Comparison of ENCODE assay signal across 8 cellular contexts in genomic region chr11:63945482-63946163, GRCh38. TPM values are rescaled to one million over a fixed set of nuclear protein-coding genes. Genes with fewer than 3 reads are reported as not detected.
DNase-seq lines count a peak whose midpoint lies in the region; ATAC-seq, FAIRE-seq and TF ChIP-seq lines count a peak whose summit lies in the region.

No MANE protein-coding gene starts in this region.

- DNase-seq in DMS114 treated with DMSO at 0.1 percent for 48 hours (lab: John Stamatoyannopoulos, UW; ENCODE audit: unreplicated experiment) (peak; percentile 74), RCC 7860 (ENCODE audit: low spot score) (peak; percentile 31), foreskin melanocyte (peak; percentile 32), ureter (ENCODE audit: low spot score) (peak; percentile 82)
- peak in 3 of 4 experiments; percentile 8 to 12 (median 9) for DNase-seq in activated naive CD4-positive, alpha-beta T cell (lab: John Stamatoyannopoulos, UW)

- TF ChIP-seq EP300 in Ishikawa (IDR thresholded peaks at IDR 0.05; ENCODE audit: borderline replicate concordance) = no peak

- no peaks in the 10 kb centered on the region for H3K36me3 ChIP-seq in neutrophil

- no peak overlapping the region for H3K27ac ChIP-seq in neutrophil

- H3K9me3 ChIP-seq in neutrophil = no peaks in the 10 kb centered on the region

- H3K27me3 ChIP-seq in neutrophil = no peaks in the 10 kb centered on the region

- peak; percentile 76 for TF ChIP-seq RAD21 in Ishikawa (IDR thresholded peaks at IDR 0.05; ENCODE audit: low read depth)

- H3K4me3 ChIP-seq in neutrophil (ENCODE audit: low read depth in 1 of 2, low read length in 1 of 2) = no peak overlapping the region

- FAIRE-seq in RCC 7860 (lab: Jason Lieb, UNC) = no peak

- peak; percentile 28 for TF ChIP-seq CTCF in neutrophil (IDR thresholded peaks at IDR 0.05)

- ATAC-seq in GM19452 (IDR thresholded peaks at IDR 0.05; ENCODE audit: unreplicated experiment) = no peak

- H3K4me1 ChIP-seq in neutrophil (ENCODE audit: control insufficient read depth in 1 of 2, insufficient read depth in 1 of 2, low read depth in 1 of 2, low read length in 1 of 2) = peaks cover 5 to 6% of the 10 kb centered on the region in 2 experiments

TF ChIP-seq in Ishikawa, 13 proteins besides CTCF, POLR2A, EP300 and RAD21:
- TF ChIP-seq CREB1 (IDR thresholded peaks at IDR 0.05; ENCODE audit: low read depth) (no peak), TCF12 (IDR thresholded peaks at IDR 0.05; ENCODE audit: low read depth) (no peak), MAX (IDR thresholded peaks at IDR 0.05) (no peak), CEBPB (IDR thresholded peaks at IDR 0.05) (no peak), TEAD4 (IDR thresholded peaks at IDR 0.05) (no peak), YY1 (IDR thresholded peaks at IDR 0.05; ENCODE audit: low read depth) (no peak), EGR1 (IDR thresholded peaks at IDR 0.05) (no peak), REST (IDR thresholded peaks at IDR 0.05; ENCODE audit: low read depth) (no peak), USF1 (IDR thresholded peaks at IDR 0.05) (no peak), FOXM1 (IDR thresholded peaks at IDR 0.05; ENCODE audit: borderline replicate concordance, low read depth) (no peak), NFIC (IDR thresholded peaks at IDR 0.05) (no peak), ZBTB7A (IDR thresholded peaks at IDR 0.05; ENCODE audit: low read depth) (no peak), TAF1 (IDR thresholded peaks at IDR 0.05; ENCODE audit: low read depth) (no peak)

RNA-seq across cellular contexts. Expression of gene NAA40, which starts 6.8 kb away (rescaled TPM):
- total RNA-seq in ureter = 26.4 TPM

RNA-seq across cellular contexts. Expression of gene RCOR2, which starts 28.7 kb away (rescaled TPM):
- 2.0 TPM for total RNA-seq in ureter

RNA-seq across cellular contexts. Expression of gene COX8A, which starts 28.8 kb away (rescaled TPM):
- 291 TPM for total RNA-seq in ureter

RNA-seq across cellular contexts. Expression of gene OTUB1, which starts 40.6 kb away (rescaled TPM):
- total RNA-seq in ureter = 75.5 TPM

Comparison
In these comparisons a context has a peak if more than half of its experiments do, and no peak if none do; other contexts are left out.
1. DNase-seq: peak in every context shown above with its lines; median percentile 82 in ureter; 74 in DMS114 treated with DMSO at 0.1 percent for 48 hours; 32 in foreskin melanocyte; 31 in RCC 7860; 9 in activated naive CD4-positive, alpha-beta T cell.